In genomic region chr7:34211003-34211402, GRCh38 we compare ENCODE assay signal across 28 cellular contexts.
"Had no signal": no experiment of that assay in that cellular context is flagged by ENCODE, and none has a peak within 500 bp of the region (broad histone marks: within the 10 kb centered on the region; RNA-seq: fewer than 3 reads in every experiment).

No MANE protein-coding gene starts in this region.

- H3K27me3 ChIP-seq: SJSA1 had no signal

- H3K27me3 Mint-ChIP-seq: activated B cell treated with CpG ODN at 0.5 μM for 24 hours; activated CD4-positive, alpha-beta memory T cell treated with anti-CD3 and anti-CD28 coated beads, Interleukin-2, amount 10 ng/mL, durations not matched to agents 7 days and 5 days; activated naive CD8-positive, alpha-beta T cell; brain; central memory CD8-positive, alpha-beta T cell had no signal

- H3K27ac ChIP-seq: KMS-11, SJSA1 had no signal

- H3K4me2 ChIP-seq: KMS-11 had no signal

- H3K36me3 Mint-ChIP-seq: activated naive CD8-positive, alpha-beta T cell; brain had no signal

- H3K4me3 ChIP-seq: SJSA1 had no signal

- H3K9me3 ChIP-seq: SJSA1 had no signal

- FAIRE-seq: astrocyte, RCC 7860 had no signal

- H3K4me3 Mint-ChIP-seq: activated B cell treated with CpG ODN at 0.5 μM for 24 hours; activated CD4-positive, alpha-beta memory T cell treated with anti-CD3 and anti-CD28 coated beads, Interleukin-2, amount 10 ng/mL, durations not matched to agents 7 days and 5 days; activated naive CD4-positive, alpha-beta T cell treated with anti-CD3 and anti-CD28 coated beads for 36 hours; activated naive CD8-positive, alpha-beta T cell; activated T-helper 17 cell treated with anti-CD3 and anti-CD28 coated beads, Interleukin-2, amount 50 U/mL, for 72 hours; brain; central memory CD8-positive, alpha-beta T cell; T-helper 17 cell had no signal

- H3K4me1 ChIP-seq: SJSA1 had no signal

- H3K4me1 Mint-ChIP-seq: activated B cell treated with CpG ODN at 0.5 μM for 24 hours; activated CD4-positive, alpha-beta memory T cell treated with anti-CD3 and anti-CD28 coated beads, Interleukin-2, amount 10 ng/mL, durations not matched to agents 7 days and 5 days; activated T-helper 17 cell treated with anti-CD3 and anti-CD28 coated beads, Interleukin-2, amount 50 U/mL, for 72 hours; brain; central memory CD8-positive, alpha-beta T cell; T-helper 17 cell had no signal

- DNase-seq: activated B cell treated with CpG ODN at 0.5 μM for 24 hours; activated CD4-positive, alpha-beta memory T cell treated with anti-CD3 and anti-CD28 coated beads, Interleukin-2, amount 10 ng/mL, durations not matched to agents 7 days and 5 days; activated CD4-positive, alpha-beta T cell treated with anti-CD3 and anti-CD28 coated beads for 1 hour; activated CD4-positive, alpha-beta T cell treated with anti-CD3 and anti-CD28 coated beads, Interleukin-2, amount 50 U/mL, for 1 hour; activated gamma-delta T cell; activated naive CD4-positive, alpha-beta T cell treated with anti-CD3 and anti-CD28 coated beads for 36 hours; activated T-cell treated with anti-CD3 and anti-CD28 coated beads for 4 hours; activated T-cell treated with anti-CD3 and anti-CD28 coated beads, Interleukin-2, amount 50 U/mL, for 48 hours; amygdala; MV-4-11; NCI-H1092 treated with DMSO at 0.1 percent for 48 hours; NCI-H1436; NCI-H1694 treated with DMSO at 0.1 percent for 48 hours; NCI-H2029 treated with DMSO at 0.1 percent for 48 hours; NCI-H510A treated with DMSO at 0.1 percent for 48 hours; NCI-H69; PC-3; SHP77; T-helper 17 cell; T-helper 9 cell had no signal

- ATAC-seq: activated T-helper 17 cell treated with anti-CD3 and anti-CD28 coated beads, Interleukin-2, amount 50 U/mL, for 72 hours; PC-3; T-helper 17 cell had no signal

- H3K36me3 ChIP-seq: SJSA1 had no signal

- H3K9me3 Mint-ChIP-seq: activated B cell treated with CpG ODN at 0.5 μM for 24 hours; activated naive CD4-positive, alpha-beta T cell treated with anti-CD3 and anti-CD28 coated beads for 36 hours had no signal

- H3K27ac Mint-ChIP-seq: activated B cell treated with CpG ODN at 0.5 μM for 24 hours; activated CD4-positive, alpha-beta memory T cell treated with anti-CD3 and anti-CD28 coated beads, Interleukin-2, amount 10 ng/mL, durations not matched to agents 7 days and 5 days; activated naive CD4-positive, alpha-beta T cell treated with anti-CD3 and anti-CD28 coated beads for 36 hours; activated naive CD8-positive, alpha-beta T cell; activated T-helper 17 cell treated with anti-CD3 and anti-CD28 coated beads, Interleukin-2, amount 50 U/mL, for 72 hours; brain; T-helper 17 cell had no signal
